ENCODE assay signal across 15 cellular contexts in the genomic region with DNA sequence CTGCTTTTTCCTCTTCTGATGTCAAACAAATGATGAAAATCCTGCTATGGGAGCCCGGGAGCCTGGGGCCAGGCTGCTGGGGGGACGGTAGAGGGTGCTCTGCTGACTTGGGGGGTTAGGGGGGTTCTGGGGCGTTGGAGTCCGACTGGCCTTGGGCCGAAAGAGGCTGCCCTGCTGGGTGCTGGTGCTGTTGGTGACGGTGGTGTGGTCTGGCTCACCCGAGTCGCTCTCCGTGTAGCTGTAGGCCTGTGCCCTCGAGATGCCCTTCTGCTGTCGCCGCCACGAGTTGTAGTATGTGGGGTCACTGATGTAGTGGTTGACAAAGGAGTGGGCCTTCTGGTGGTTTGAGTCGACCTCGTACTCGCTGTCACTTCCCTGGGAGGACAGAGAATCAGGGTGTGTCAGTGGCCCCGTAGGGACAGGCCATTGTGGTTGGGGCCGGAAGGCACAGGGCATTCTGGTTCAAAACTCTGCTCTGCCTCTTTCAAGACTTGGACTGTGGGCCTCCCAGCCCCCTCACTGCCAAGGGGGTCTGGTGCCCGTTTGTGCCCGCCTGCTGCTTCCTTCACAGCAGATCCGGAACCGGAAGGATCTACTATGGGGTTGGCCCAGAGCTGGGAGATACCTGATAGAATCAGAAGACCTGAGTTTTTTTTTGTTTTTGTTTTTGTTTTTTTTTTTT. TPM values are rescaled to one million over a fixed set of nuclear protein-coding genes. Genes with fewer than 3 reads are reported as not detected.
DNase-seq lines count a peak whose midpoint lies in the region; ATAC-seq and TF ChIP-seq lines count a peak whose summit lies in the region.
"Had no signal": no experiment of that assay in that cellular context is flagged by ENCODE, and none has a peak within 500 bp of the region (broad histone marks: within the 10 kb centered on the region; RNA-seq: fewer than 3 reads in every experiment).

No MANE protein-coding gene starts in this region.

- H4K8ac ChIP-seq in mesenchymal stem cell (ENCODE audit: low read length): peak overlapping the region; percentile 87

- TF ChIP-seq EP300 in stomach (IDR thresholded peaks at IDR 0.05): no peak

- H3K27ac ChIP-seq in ascending aorta: peak overlapping the region; percentile 74 to 78
- H3K27ac ChIP-seq in mesenchymal stem cell (ENCODE audit: low read length, poor library complexity, severe bottlenecking): no peak overlapping the region
- peak overlapping the region in 4 of 5 donors; percentile 64 to 87 (median 67) for H3K27ac ChIP-seq in stomach

- H2BK15ac ChIP-seq in mesenchymal stem cell (ENCODE audit: low read depth, poor library complexity, severe bottlenecking): no peak overlapping the region

- H3K9ac ChIP-seq in mesenchymal stem cell (ENCODE audit: low read length): peak overlapping the region; percentile 31

- H3K27me3 ChIP-seq in ascending aorta (no peaks in the 10 kb centered on the region), mesenchymal stem cell (ENCODE audit: control insufficient read depth in 1 of 2, insufficient read depth in 1 of 2, low read length in 2 of 2) (no peaks in the 10 kb centered on the region), stomach (no peaks in the 10 kb centered on the region)

- peak overlapping the region; percentile 29 to 66 for H2BK12ac ChIP-seq in mesenchymal stem cell (ENCODE audit: low read length in 2 of 2)

- no peak overlapping the region for H3K27ac Mint-ChIP-seq in activated CD4-positive, alpha-beta T cell treated with anti-CD3 and anti-CD28 coated beads, Interleukin-2, amount 10 ng/mL, durations not matched to agents 24 days and 14 days
- H3K27ac Mint-ChIP-seq: activated CD8-positive, alpha-beta T cell treated with anti-CD3 and anti-CD28 coated beads for 36 hours had no signal

- H3K36me3 ChIP-seq in ascending aorta (no peaks in the 10 kb centered on the region), mesenchymal stem cell (ENCODE audit: control insufficient read depth in 1 of 2, insufficient read depth in 2 of 2, low read depth in 1 of 2, low read length in 2 of 2) (no peaks in the 10 kb centered on the region), stomach (no peaks in the 10 kb centered on the region)

- H2AK5ac ChIP-seq in mesenchymal stem cell (ENCODE audit: low read length, severe bottlenecking): no peak overlapping the region

- H3K9me3 ChIP-seq in ascending aorta (no peaks in the 10 kb centered on the region), mesenchymal stem cell (ENCODE audit: control insufficient read depth, low read length) (no peaks in the 10 kb centered on the region), stomach (no peaks in the 10 kb centered on the region)

- H3K9me3 Mint-ChIP-seq in activated CD4-positive, alpha-beta T cell treated with anti-CD3 and anti-CD28 coated beads, Interleukin-2, amount 10 ng/mL, durations not matched to agents 24 days and 14 days: no peaks in the 10 kb centered on the region
- H3K9me3 Mint-ChIP-seq: activated CD8-positive, alpha-beta T cell treated with anti-CD3 and anti-CD28 coated beads for 36 hours; natural killer cell treated with Interleukin-12 subunit alpha and Interleukin-12 subunit beta and Interleukin-15 and Interleukin-18, amount 100 ng/mL, for 72 hours had no signal

- no peak for ATAC-seq in GM21717 (IDR thresholded peaks at IDR 0.05; ENCODE audit: unreplicated experiment)
- ATAC-seq: activated CD8-positive, alpha-beta T cell treated with anti-CD3 and anti-CD28 coated beads for 36 hours; natural killer cell treated with Interleukin-12 subunit alpha and Interleukin-12 subunit beta and Interleukin-15 and Interleukin-18, amount 100 ng/mL, for 72 hours had no signal

- no peak overlapping the region for H3K4me3 ChIP-seq in GM12865 (ENCODE audit: low read depth, low read length)
- H3K4me3 ChIP-seq in ascending aorta: peak overlapping the region in 1 of 2 donors; percentile 2
- H3K4me3 ChIP-seq in mesenchymal stem cell (ENCODE audit: insufficient read depth in 1 of 2, low read depth in 1 of 2, low read length in 2 of 2): peak overlapping the region in 1 of 2 experiments; percentile 19
- no peak overlapping the region for H3K4me3 ChIP-seq in stomach

- TF ChIP-seq POLR2A in stomach (IDR thresholded peaks at IDR 0.05): no peak

- no peak overlapping the region for H2AFZ ChIP-seq in mesenchymal stem cell (ENCODE audit: low read depth, low read length)

- H2BK5ac ChIP-seq in mesenchymal stem cell (ENCODE audit: low read depth, low read length, poor library complexity, severe bottlenecking): no peak overlapping the region

- intact Hi-C loops in ascending aorta (cut with DNase I) (no loop called here), stomach (cut with DNase I; ENCODE audit: low total_unique reads) (no loop called here)
- intact Hi-C loops in activated CD4-positive, alpha-beta T cell treated with anti-CD3 and anti-CD28 coated beads, Interleukin-2, amount 10 ng/mL, durations not matched to agents 24 days and 14 days (cut with micrococcal nuclease): no loop called here

- H3K4me1 ChIP-seq in ascending aorta (peaks cover 3 to 37% of the 10 kb centered on the region in 2 donors), mesenchymal stem cell (ENCODE audit: control insufficient read depth, insufficient read depth, low read depth, low read length) (peaks cover 30% of the 10 kb centered on the region), stomach (peaks cover 29 to 75% (median 53%) of the 10 kb centered on the region in 4 donors)

- H3K36me3 Mint-ChIP-seq in activated CD4-positive, alpha-beta T cell treated with anti-CD3 and anti-CD28 coated beads, Interleukin-2, amount 10 ng/mL, durations not matched to agents 24 days and 14 days (ENCODE audit: low read depth): no peaks in the 10 kb centered on the region
- H3K36me3 Mint-ChIP-seq: natural killer cell treated with Interleukin-12 subunit alpha and Interleukin-12 subunit beta and Interleukin-15 and Interleukin-18, amount 100 ng/mL, for 72 hours had no signal

- H3K4me1 Mint-ChIP-seq in activated CD4-positive, alpha-beta T cell treated with anti-CD3 and anti-CD28 coated beads, Interleukin-2, amount 10 ng/mL, durations not matched to agents 24 days and 14 days: peaks cover 2% of the 10 kb centered on the region

- TF ChIP-seq CTCF in GM12865 (IDR thresholded peaks at IDR 0.05; ENCODE audit: insufficient read depth, low read depth, low read length, missing control alignments) (no peak), ascending aorta (IDR thresholded peaks at IDR 0.05) (no peak), stomach (IDR thresholded peaks at IDR 0.05) (no peak)

- H2BK120ac ChIP-seq in mesenchymal stem cell (ENCODE audit: low read depth, low read length): peak overlapping the region; percentile 81

- peak overlapping the region in 1 of 2 experiments; percentile 37 for H3K14ac ChIP-seq in mesenchymal stem cell (ENCODE audit: low read length in 2 of 2)

- peak overlapping the region; percentile 90 for H4K91ac ChIP-seq in mesenchymal stem cell (ENCODE audit: low read length)

- H3K27me3 Mint-ChIP-seq in activated CD4-positive, alpha-beta T cell treated with anti-CD3 and anti-CD28 coated beads, Interleukin-2, amount 10 ng/mL, durations not matched to agents 24 days and 14 days: no peaks in the 10 kb centered on the region
- H3K27me3 Mint-ChIP-seq: activated CD8-positive, alpha-beta T cell treated with anti-CD3 and anti-CD28 coated beads for 36 hours; natural killer cell treated with Interleukin-12 subunit alpha and Interleukin-12 subunit beta and Interleukin-15 and Interleukin-18, amount 100 ng/mL, for 72 hours had no signal

- H3K4ac ChIP-seq in mesenchymal stem cell (ENCODE audit: low read depth in 1 of 2, low read length in 2 of 2): peak overlapping the region; percentile 45 to 73

- no peak overlapping the region for H3K23ac ChIP-seq in mesenchymal stem cell (ENCODE audit: low read length in 2 of 2)

- DNase-seq in GM12865 (ENCODE audit: low read depth): peak; percentile 15
- DNase-seq in ascending aorta (ENCODE audit: low spot score in 2 of 2): no peak
- no peak for DNase-seq in mesenchymal stem cell
- no peak for DNase-seq in stomach
- DNase-seq in NCI-H526 treated with DMSO at 0.1 percent for 48 hours (lab: John Stamatoyannopoulos, UW): no peak
- DNase-seq in activated CD4-positive, alpha-beta T cell treated with anti-CD3 and anti-CD28 coated beads, Interleukin-2, amount 10 ng/mL, durations not matched to agents 24 days and 14 days: no peak
- DNase-seq in GM03348 (ENCODE audit: low spot score): no peak
- DNase-seq: activated CD8-positive, alpha-beta T cell treated with anti-CD3 and anti-CD28 coated beads for 36 hours; activated effector memory CD4-positive, alpha-beta T cell treated with Interleukin-2 at 50 U/mL for 16 hours; DMS 273 treated with DMSO at 0.1 percent for 48 hours; NCI-H1436; NCI-H526; stimulated activated naive CD4-positive, alpha-beta T cell had no signal

- H3K4me3 Mint-ChIP-seq in activated CD4-positive, alpha-beta T cell treated with anti-CD3 and anti-CD28 coated beads, Interleukin-2, amount 10 ng/mL, durations not matched to agents 24 days and 14 days: no peak overlapping the region
- H3K4me3 Mint-ChIP-seq: activated CD8-positive, alpha-beta T cell treated with anti-CD3 and anti-CD28 coated beads for 36 hours; natural killer cell treated with Interleukin-12 subunit alpha and Interleukin-12 subunit beta and Interleukin-15 and Interleukin-18, amount 100 ng/mL, for 72 hours had no signal

- peak overlapping the region; percentile 71 to 79 for H3K18ac ChIP-seq in mesenchymal stem cell (ENCODE audit: low read depth in 1 of 2, low read length in 2 of 2)

- WGBS in mesenchymal stem cell: 91% methylated on average over 20 of the region's 22 CpGs
- 79 to 88% (median 82%) methylated on average over 13 to 22 of the region's 22 CpGs for whole genome bisulfite sequencing in stomach, 5 donors

- no peaks in the 10 kb centered on the region for H3K79me1 ChIP-seq in mesenchymal stem cell (replicated peaks; ENCODE audit: low read length, poor library complexity, severe bottlenecking)

- no peak overlapping the region for H3K4me2 ChIP-seq in mesenchymal stem cell (ENCODE audit: low read length, poor library complexity, severe bottlenecking)

RNA-seq across cellular contexts. Expression of a gene that starts 26.9 kb away (rescaled TPM):
- total RNA-seq in ascending aorta: 104 TPM
- 26.3 TPM for polyA plus RNA-seq in mesenchymal stem cell (2013, experiment 1 of 2)
- polyA plus RNA-seq in mesenchymal stem cell (2013, experiment 2 of 2): 26.1 TPM
- 10 to 100 TPM; 44.6 to 93.3 (median 68.9) TPM for total RNA-seq in stomach
- polyA plus RNA-seq in stomach: 10 to 100 TPM; 23.2 to 38.3 (median 25.7) TPM
- 0.86 and 0.95 TPM in 2 replicates for total RNA-seq in activated CD4-positive, alpha-beta T cell treated with anti-CD3 and anti-CD28 coated beads, Interleukin-2, amount 10 ng/mL, durations not matched to agents 24 days and 14 days

Comparison
In these comparisons a context has a peak if more than half of its experiments do, and no peak if none do; other contexts are left out.
1. RNA of a gene that starts 26.9 kb away (total RNA-seq): 104 TPM in ascending aorta (single experiment) and 44.6 to 93.3 TPM in stomach; 0.86 to 0.95 TPM in activated CD4-positive, alpha-beta T cell treated with anti-CD3 and anti-CD28 coated beads, Interleukin-2, amount 10 ng/mL, durations not matched to agents 24 days and 14 days; every median in the first group is over 10 times any median in the second.